26 cellular contexts compared by ENCODE assay signal in the genomic region with DNA sequence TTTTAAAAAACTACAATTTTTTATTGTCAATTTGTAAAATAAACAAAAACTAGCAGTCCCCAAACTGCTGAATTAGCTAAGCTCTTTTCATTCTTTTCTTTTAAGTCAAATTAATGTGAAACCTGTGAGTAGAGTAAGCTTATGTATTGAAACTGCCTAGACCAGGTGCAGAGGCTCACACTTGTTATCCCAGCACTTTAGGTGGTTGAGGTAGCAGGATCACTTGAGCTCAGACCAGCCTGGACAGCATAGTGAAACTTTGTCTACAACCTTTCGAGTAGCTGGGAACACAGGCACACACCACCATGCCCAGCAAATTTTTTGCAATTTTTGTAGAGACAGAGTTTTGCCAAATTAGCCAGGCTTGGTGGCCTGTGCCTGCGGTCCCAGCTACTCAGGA.
"Had no signal": no experiment of that assay in that cellular context is flagged by ENCODE, and none has a peak within 500 bp of the region (broad histone marks: within the 10 kb centered on the region; RNA-seq: fewer than 3 reads in every experiment).

No MANE protein-coding gene starts in this region.

- H3K4me3 ChIP-seq: body of pancreas, cardiac muscle cell, heart left ventricle, neural progenitor cell, vagina had no signal

- H3K4me1 ChIP-seq: body of pancreas, heart left ventricle, neural progenitor cell, vagina had no signal

- H3K9me3 ChIP-seq: body of pancreas, vagina had no signal

- DNase-seq: activated CD4-positive, alpha-beta T cell treated with anti-CD3 and anti-CD28 coated beads for 4 hours; activated CD4-positive, alpha-beta T cell treated with anti-CD3 and anti-CD28 coated beads, Interleukin-2, amount 50 U/mL, for 48 hours; activated CD4-positive, CD25-positive, alpha-beta regulatory T cell; activated CD8-positive, alpha-beta memory T cell treated with anti-CD3 and anti-CD28 coated beads, Interleukin-2, amount 50 U/mL, for 48 hours; activated gamma-delta T cell; activated naive CD4-positive, alpha-beta T cell treated with anti-CD3 and anti-CD28 coated beads, Interleukin-2, amount 50 U/mL, for 16 hours; activated naive CD8-positive, alpha-beta T cell treated with anti-CD3 and anti-CD28 coated beads, Interleukin-2, amount 50 U/mL, for 24 hours; activated T-cell treated with anti-CD3 and anti-CD28 coated beads, Interleukin-2, amount 50 U/mL, for 48 hours; anterior cingulate cortex; body of pancreas; cortex of kidney; endodermal cell; heart left ventricle; left ventricle myocardium superior; mammary epithelial cell; naive thymus-derived CD8-positive, alpha-beta T cell; posterior cingulate gyrus; small intestine; stimulated activated CD4-positive, alpha-beta T cell treated with anti-CD3 and anti-CD28 coated beads, Interleukin-15, amount 100 ng/mL, for 24 hours; trophoblast cell had no signal

- ATAC-seq: activated naive CD8-positive, alpha-beta T cell treated with anti-CD3 and anti-CD28 coated beads, Interleukin-2, amount 50 U/mL, for 24 hours; body of pancreas; heart left ventricle; left ventricle myocardium superior; naive thymus-derived CD8-positive, alpha-beta T cell; sciatic nerve; stimulated activated memory B cell treated with anti-CD40 and anti-IgM and Interleukin-4, amounts not matched to agents 10 μg/mL and 1 μg/mL and 100 μg/mL, for 72 hours had no signal

- H2AFZ ChIP-seq: neural progenitor cell had no signal

- H3K9ac ChIP-seq: neural progenitor cell had no signal

- H3K27me3 ChIP-seq: body of pancreas, cardiac muscle cell, heart left ventricle, neural progenitor cell, vagina had no signal

- H3K4me2 ChIP-seq: neural progenitor cell had no signal

- H3K27ac ChIP-seq: body of pancreas, cardiac muscle cell, epithelial cell of prostate, heart left ventricle, neural progenitor cell, vagina had no signal
